ENCODE assay signal across 5 cellular contexts in the genomic region with DNA sequence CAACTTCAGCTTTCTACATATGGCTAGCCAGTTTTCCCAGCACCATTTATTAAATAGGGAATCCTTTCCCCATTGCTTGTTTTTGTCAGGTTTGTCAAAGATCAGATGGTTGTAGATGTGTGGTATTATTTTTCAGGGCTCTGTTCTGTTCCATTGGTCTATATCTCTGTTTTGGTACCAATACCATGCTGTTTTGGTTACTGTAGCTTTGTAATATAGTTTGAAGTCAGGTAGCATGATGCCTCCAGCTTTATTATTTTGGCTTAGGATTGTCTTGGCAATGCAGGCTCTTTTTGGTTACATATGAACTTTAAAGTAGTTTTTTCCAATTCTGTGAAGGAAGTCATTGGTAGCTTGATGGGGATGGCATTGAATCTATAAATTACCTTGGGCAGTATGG. TPM values are rescaled to one million over a fixed set of nuclear protein-coding genes. Genes with fewer than 3 reads are reported as not detected.
DNase-seq lines count a peak whose midpoint lies in the region; ATAC-seq, FAIRE-seq and TF ChIP-seq lines count a peak whose summit lies in the region.
"Not testable (repeated sequence)": the region's sequence is repeated elsewhere in the genome, so short reads cannot be mapped to it uniquely, and the experiment has no call there.

No MANE protein-coding gene starts in this region.

- ATAC-seq in K562, HepG2: not testable (repeated sequence)

- not testable (repeated sequence) for TF ChIP-seq EP300 in K562 (IDR thresholded peaks at IDR 0.05; ENCODE audit: low read length); HepG2 (IDR thresholded peaks at IDR 0.05; ENCODE audit: low read depth in 2 of 2, low read length in 2 of 2); HepG2 (CRISPR knock-in tag; IDR thresholded peaks at IDR 0.05; ENCODE audit: borderline replicate concordance)

- H3K79me2 ChIP-seq in Loucy (ENCODE audit: insufficient read depth, low read length) (peaks cover 16% of the 10 kb centered on the region; the same call in 1 of the 2 replicates), K562 (ENCODE audit: control insufficient read depth, insufficient read depth, low read length) (peaks cover 21% of the 10 kb centered on the region)
- not testable (repeated sequence) for H3K79me2 ChIP-seq in HepG2 (ENCODE audit: insufficient read depth, low read length)

- DNase-seq in K562 (ENCODE audit: extremely low read depth in 1 of 4, low spot score in 3 of 4); left ventricle myocardium inferior; HepG2 (ENCODE audit: low spot score): not testable (repeated sequence)

- CTCF ChIA-PET in HEK293 (lab: Yijun Ruan, JAX); K562 (lab: Yijun Ruan, JAX; ENCODE audit: low intra/inter-chr PET ratio); HepG2 (lab: Yijun Ruan, JAX; ENCODE audit: low intra/inter-chr PET ratio, low total read pairs): not testable (repeated sequence)

- POLR2A ChIA-PET in HEK293 (lab: Yijun Ruan, JAX); K562 (lab: Yijun Ruan, JAX); HepG2 (lab: Yijun Ruan, JAX): not testable (repeated sequence)

- H3F3A ChIP-seq in Loucy (ENCODE audit: low read depth): not testable (repeated sequence)

- TF ChIP-seq RAD21 in K562 (CRISPR knock-in tag; conservative IDR thresholded peaks at IDR 0.05 in 1 of 2, IDR thresholded peaks at IDR 0.05 in 1 of 2); HepG2 (CRISPR knock-in tag; IDR thresholded peaks at IDR 0.05): not testable (repeated sequence)

- H3K9me3 ChIP-seq in HEK293 (ENCODE audit: control insufficient read depth, insufficient read depth, low read depth, low read length); Loucy (ENCODE audit: insufficient read depth, low read depth, low read length); K562 (replicated peaks; ENCODE audit: control insufficient read depth, insufficient read depth, low read depth, low read length); left ventricle myocardium inferior (replicated peaks); HepG2 (ENCODE audit: low read length): not testable (repeated sequence)

- not testable (repeated sequence) for H3K9me2 ChIP-seq in Loucy (replicated peaks; ENCODE audit: low read depth, low read length)

- not testable (repeated sequence) for TF ChIP-seq CTCF in HEK293 (tag by site-specific recombination; IDR thresholded peaks at IDR 0.05); Loucy (conservative IDR thresholded peaks at IDR 0.05; ENCODE audit: low read length); K562 (IDR thresholded peaks at IDR 0.05 in 2 of 3, conservative IDR thresholded peaks at IDR 0.05 in 1 of 3; ENCODE audit: insufficient read depth in 2 of 3, low read depth in 1 of 3, low read length in 3 of 3); left ventricle myocardium inferior (IDR thresholded peaks at IDR 0.05; ENCODE audit: borderline replicate concordance); HepG2 (CRISPR knock-in tag; IDR thresholded peaks at IDR 0.05)

- H3K27me3 ChIP-seq in Loucy (ENCODE audit: insufficient read depth, low read length, poor library complexity, severe bottlenecking); K562 (ENCODE audit: control insufficient read depth in 2 of 2, insufficient read depth in 2 of 2, low read length in 2 of 2); left ventricle myocardium inferior (ENCODE audit: low read depth); HepG2 (ENCODE audit: control insufficient read depth in 1 of 2, insufficient read depth in 2 of 2, low read length in 2 of 2): not testable (repeated sequence)

- not testable (repeated sequence) for H3K36me3 ChIP-seq in HEK293 (ENCODE audit: control insufficient read depth in 2 of 2, insufficient read depth in 1 of 2, low read length in 2 of 2); Loucy (ENCODE audit: insufficient read depth, low read length); K562 (ENCODE audit: control insufficient read depth, insufficient read depth, low read length); HepG2 (replicated peaks in 1 of 2; ENCODE audit: control insufficient read depth in 1 of 2, insufficient read depth in 2 of 2, low read length in 2 of 2)
- H3K36me3 ChIP-seq in left ventricle myocardium inferior: peaks cover 12% of the 10 kb centered on the region

- H3K4me2 ChIP-seq in Loucy (ENCODE audit: low read depth, low read length, poor library complexity, severe bottlenecking): peak overlapping the region; percentile 25
- not testable (repeated sequence) for H3K4me2 ChIP-seq in K562 (ENCODE audit: insufficient read depth, low read length); HepG2 (ENCODE audit: low read depth, low read length)

- H3K9me1 ChIP-seq in K562 (ENCODE audit: control insufficient read depth, insufficient read depth, low read length): not testable (repeated sequence)

- not testable (repeated sequence) for H3K4me1 ChIP-seq in HEK293 (ENCODE audit: control insufficient read depth, insufficient read depth, low read length)
- H3K4me1 ChIP-seq in Loucy (ENCODE audit: insufficient read depth, low read length, poor library complexity, severe bottlenecking) (peaks cover 29% of the 10 kb centered on the region), K562 (replicated peaks in 1 of 2; ENCODE audit: control insufficient read depth in 2 of 2, insufficient read depth in 2 of 2, low read length in 2 of 2) (peaks cover 0 to 14% of the 10 kb centered on the region in 2 experiments; a peak in 3 of 5 replicates), left ventricle myocardium inferior (peaks cover 74% of the 10 kb centered on the region), HepG2 (ENCODE audit: insufficient read depth, low read length) (peaks cover 42% of the 10 kb centered on the region)

- H3K9ac ChIP-seq in Loucy (ENCODE audit: low read depth, low read length, poor library complexity, severe bottlenecking); K562 (ENCODE audit: insufficient read depth in 1 of 2, low read depth in 2 of 2, low read length in 2 of 2); HepG2 (ENCODE audit: insufficient read depth, low read depth, low read length): not testable (repeated sequence)

- not testable (repeated sequence) for FAIRE-seq in K562 (lab: Jason Lieb, UNC); HepG2 (lab: Jason Lieb, UNC)

- H3K4me3 ChIP-seq in HEK293 (ENCODE audit: low read depth, low read length); Loucy (ENCODE audit: low read length, poor library complexity, severe bottlenecking); K562; left ventricle myocardium inferior; HepG2 (replicated peaks in 1 of 3; ENCODE audit: insufficient read depth in 1 of 3, low read depth in 2 of 3, low read length in 3 of 3): not testable (repeated sequence)

- H3K27ac ChIP-seq in HEK293 (ENCODE audit: extremely low read depth, low read depth, low read length); K562 (ENCODE audit: extremely low read depth, low read depth, low read length); HepG2 (ENCODE audit: extremely low read length, insufficient read depth, low read length): not testable (repeated sequence)
- H3K27ac ChIP-seq in left ventricle myocardium inferior (replicated peaks): peak overlapping the region; percentile 17

- H4K20me1 ChIP-seq in Loucy (ENCODE audit: insufficient read depth, low read length, poor library complexity, severe bottlenecking); K562 (replicated peaks; ENCODE audit: control insufficient read depth, insufficient read depth, low read length); HepG2 (ENCODE audit: insufficient read depth, low read length): not testable (repeated sequence)

- in situ Hi-C loops in K562 (cut with MboI); HepG2 (cut with HindIII; ENCODE audit: extremely low pct_ligation_motif_present, low pct_unique_long_range_greater_than_20kb): not testable (repeated sequence)

- BruUV-seq in K562 (replicated peaks; lab: Mats Ljungman, UMichigan); HepG2 (replicated peaks; lab: Mats Ljungman, UMichigan): not testable (repeated sequence)

- intact Hi-C loops in K562 (cut with micrococcal nuclease); left ventricle myocardium inferior (cut with micrococcal nuclease); HepG2 (cut with micrococcal nuclease; ENCODE audit: unreplicated experiment): not testable (repeated sequence)

- H2AFZ ChIP-seq in Loucy (ENCODE audit: low read length); K562 (ENCODE audit: low read depth, low read length); HepG2 (ENCODE audit: low read length): not testable (repeated sequence)

- not testable (repeated sequence) for TF ChIP-seq POLR2A in K562 (conservative IDR thresholded peaks at IDR 0.05); HepG2 (IDR thresholded peaks at IDR 0.05; ENCODE audit: insufficient read depth in 1 of 2, low read depth in 2 of 2, low read length in 2 of 2)

RNA-seq across cellular contexts. Expression of a gene that starts 22.9 kb away (rescaled TPM):
- 19.4 and 45.0 TPM in 2 replicates for total RNA-seq in K562 (2011; cell fraction: chromatin; rRNA removed; ENCODE audit: low replicate concordance)
- total RNA-seq in K562 (2011; cell fraction: nucleolus; rRNA removed): 7.0 and 10.0 TPM in 2 replicates
- 16.4 and 22.6 TPM in 2 replicates for total RNA-seq in K562 (2011; cell fraction: nucleoplasm; rRNA removed)
- total RNA-seq in K562 (2014; rRNA removed): 4.8 and 4.9 TPM in 2 replicates
- 10.4 and 11.0 TPM in 2 replicates for total RNA-seq in K562 (2014; rRNA removed; fragmentation: Illumina TruSeq; extraction: Trizol)
- total RNA-seq in K562 (2015; rRNA removed; fragmentation: Illumina TruSeq; extraction: Trizol): 7.1 and 7.3 TPM in 2 replicates
- total RNA-seq in K562 (2021): 8.5 and 8.6 TPM in 2 replicates
- 8.1 and 9.0 TPM in 2 replicates for polyA plus RNA-seq in K562 (2011; rRNA removed)
- polyA plus RNA-seq in K562 (2011; cell fraction: cytosol; rRNA removed): 2.4 and 4.6 TPM in 2 replicates
- polyA plus RNA-seq in K562 (2011; cell fraction: nucleus; rRNA removed): 11.1 and 18.4 TPM in 2 replicates
- polyA plus RNA-seq in K562 (2012): 4.5 and 18.2 TPM in 2 replicates
- polyA plus RNA-seq in K562 (2014; fragmentation: Illumina TruSeq; extraction: Trizol): 7.9 and 9.3 TPM in 2 replicates
- 1 to 10 TPM; 3.4 to 5.6 TPM for polyA plus RNA-seq in K562 (2014; fragmentation: Nextera tagmentation; extraction: Ambion mirVana)
- polyA plus RNA-seq in K562 (2014; rRNA removed): 6.5 and 6.7 TPM in 2 replicates
- polyA minus RNA-seq in K562 (2011; rRNA and poly(A)+ RNA removed): 22.7 and 29.0 TPM in 2 replicates
- polyA minus RNA-seq in K562 (2011; cell fraction: cytosol; rRNA and poly(A)+ RNA removed): 2.9 and 6.2 TPM in 2 replicates
- polyA minus RNA-seq in K562 (2011; cell fraction: nucleus; rRNA and poly(A)+ RNA removed): 13.2 and 36.2 TPM in 2 replicates
- total RNA-seq in left ventricle myocardium inferior: 169 TPM
- total RNA-seq in HepG2 (2016; rRNA removed; fragmentation: Illumina TruSeq; extraction: Trizol): 21.0 and 32.4 TPM in 2 replicates
- total RNA-seq in HepG2 (2016; cell fraction: cytosol; rRNA removed; fragmentation: Illumina TruSeq; extraction: Trizol; ENCODE audit: low read depth): 7.5 and 7.9 TPM in 2 replicates
- 19.5 and 29.4 TPM in 2 replicates for total RNA-seq in HepG2 (2016; cell fraction: insoluble cytoplasmic fraction; rRNA removed; fragmentation: Illumina TruSeq; extraction: Trizol)
- 30.0 and 33.2 TPM in 2 replicates for total RNA-seq in HepG2 (2016; cell fraction: membrane; rRNA removed; fragmentation: Illumina TruSeq; extraction: Trizol)
- 26.8 and 28.3 TPM in 2 replicates for total RNA-seq in HepG2 (2016; cell fraction: nucleus; rRNA removed; fragmentation: Illumina TruSeq; extraction: Trizol)
- polyA plus RNA-seq in HepG2 (2011; rRNA removed): 7.7 and 8.9 TPM in 2 replicates
- 4.1 and 6.4 TPM in 2 replicates for polyA plus RNA-seq in HepG2 (2011; cell fraction: cytosol; rRNA removed)
- 9.3 and 10.7 TPM in 2 replicates for polyA plus RNA-seq in HepG2 (2011; cell fraction: nucleus; rRNA removed)
- 7.2 and 8.6 TPM in 2 replicates for polyA plus RNA-seq in HepG2 (2012)
- polyA plus RNA-seq in HepG2 (2016; cell fraction: cytosol; fragmentation: Illumina TruSeq; extraction: Trizol; ENCODE audit: low read depth): 3.4 and 4.8 TPM in 2 replicates
- polyA plus RNA-seq in HepG2 (2016; cell fraction: insoluble cytoplasmic fraction; fragmentation: Illumina TruSeq; extraction: Trizol; ENCODE audit: low read depth): 15.6 and 16.6 TPM in 2 replicates
- polyA plus RNA-seq in HepG2 (2016; cell fraction: membrane; fragmentation: Illumina TruSeq; extraction: Trizol; ENCODE audit: low read depth): 11.2 and 11.7 TPM in 2 replicates
- 16.4 and 17.3 TPM in 2 replicates for polyA plus RNA-seq in HepG2 (2016; cell fraction: nucleus; fragmentation: Illumina TruSeq; extraction: Trizol; ENCODE audit: insufficient read depth, low read depth)
- polyA minus RNA-seq in HepG2 (2011; rRNA and poly(A)+ RNA removed; ENCODE audit: low replicate concordance): 11.7 and 20.5 TPM in 2 replicates
- polyA minus RNA-seq in HepG2 (2011; cell fraction: cytosol; rRNA and poly(A)+ RNA removed): 8.0 and 9.8 TPM in 2 replicates
- 45.7 and 50.8 TPM in 2 replicates for polyA minus RNA-seq in HepG2 (2011; cell fraction: nucleus; rRNA and poly(A)+ RNA removed)

RNA-seq across cellular contexts. Expression of a gene that starts 23.2 kb away (rescaled TPM):
- total RNA-seq in K562 (2011; cell fraction: chromatin; rRNA removed; ENCODE audit: low replicate concordance): 9.3 and 17.8 TPM in 2 replicates
- 3.2 and 4.6 TPM in 2 replicates for total RNA-seq in K562 (2011; cell fraction: nucleolus; rRNA removed)
- 8.6 and 15.1 TPM in 2 replicates for total RNA-seq in K562 (2011; cell fraction: nucleoplasm; rRNA removed)
- total RNA-seq in K562 (2014; rRNA removed) (10.1 and 12.2 TPM in 2 replicates), K562 (2014; rRNA removed; fragmentation: Illumina TruSeq; extraction: Trizol) (26.4 and 27.6 TPM in 2 replicates), K562 (2015; rRNA removed; fragmentation: Illumina TruSeq; extraction: Trizol) (28.6 and 30.6 TPM in 2 replicates), K562 (2021) (15.7 and 16.5 TPM in 2 replicates), left ventricle myocardium inferior (57.5 TPM), HepG2 (2016; rRNA removed; fragmentation: Illumina TruSeq; extraction: Trizol) (66.6 and 73.8 TPM in 2 replicates)
- polyA plus RNA-seq in K562 (2011; rRNA removed) (21.3 and 22.0 TPM in 2 replicates), K562 (2014; fragmentation: Illumina TruSeq; extraction: Trizol) (22.4 and 27.5 TPM in 2 replicates), K562 (2014; fragmentation: Nextera tagmentation; extraction: Ambion mirVana) (1 to 10 TPM; 6.9 to 9.1 TPM), K562 (2014; rRNA removed) (11.3 and 21.0 TPM in 2 replicates), HepG2 (2011; rRNA removed) (28.6 and 34.1 TPM in 2 replicates)
- polyA plus RNA-seq in K562 (2011; cell fraction: cytosol; rRNA removed): 5.8 and 13.3 TPM in 2 replicates
- polyA plus RNA-seq in K562 (2011; cell fraction: nucleus; rRNA removed): 9.0 and 16.4 TPM in 2 replicates
- polyA plus RNA-seq in K562 (2012): 18.4 and 29.0 TPM in 2 replicates
- 15.7 and 16.3 TPM in 2 replicates for polyA minus RNA-seq in K562 (2011; rRNA and poly(A)+ RNA removed)
- polyA minus RNA-seq in K562 (2011; cell fraction: cytosol; rRNA and poly(A)+ RNA removed): 6.3 and 11.7 TPM in 2 replicates
- polyA minus RNA-seq in K562 (2011; cell fraction: nucleus; rRNA and poly(A)+ RNA removed): 3.6 and 8.8 TPM in 2 replicates
- total RNA-seq in HepG2 (2016; cell fraction: cytosol; rRNA removed; fragmentation: Illumina TruSeq; extraction: Trizol; ENCODE audit: low read depth): 155 and 168 TPM in 2 replicates
- total RNA-seq in HepG2 (2016; cell fraction: insoluble cytoplasmic fraction; rRNA removed; fragmentation: Illumina TruSeq; extraction: Trizol): 65.4 and 69.5 TPM in 2 replicates
- total RNA-seq in HepG2 (2016; cell fraction: membrane; rRNA removed; fragmentation: Illumina TruSeq; extraction: Trizol): 248 and 275 TPM in 2 replicates
- 48.5 and 52.0 TPM in 2 replicates for total RNA-seq in HepG2 (2016; cell fraction: nucleus; rRNA removed; fragmentation: Illumina TruSeq; extraction: Trizol)
- polyA plus RNA-seq in HepG2 (2011; cell fraction: cytosol; rRNA removed): 14.8 and 23.2 TPM in 2 replicates
- 14.3 and 19.5 TPM in 2 replicates for polyA plus RNA-seq in HepG2 (2011; cell fraction: nucleus; rRNA removed)
- polyA plus RNA-seq in HepG2 (2012): 28.1 and 39.7 TPM in 2 replicates
- 187 and 197 TPM in 2 replicates for polyA plus RNA-seq in HepG2 (2016; cell fraction: cytosol; fragmentation: Illumina TruSeq; extraction: Trizol; ENCODE audit: low read depth)
- polyA plus RNA-seq in HepG2 (2016; cell fraction: insoluble cytoplasmic fraction; fragmentation: Illumina TruSeq; extraction: Trizol; ENCODE audit: low read depth): 78.3 and 87.0 TPM in 2 replicates
- 257 and 275 TPM in 2 replicates for polyA plus RNA-seq in HepG2 (2016; cell fraction: membrane; fragmentation: Illumina TruSeq; extraction: Trizol; ENCODE audit: low read depth)
- 78.8 and 84.3 TPM in 2 replicates for polyA plus RNA-seq in HepG2 (2016; cell fraction: nucleus; fragmentation: Illumina TruSeq; extraction: Trizol; ENCODE audit: insufficient read depth, low read depth)
- polyA minus RNA-seq in HepG2 (2011; rRNA and poly(A)+ RNA removed; ENCODE audit: low replicate concordance): 6.0 and 24.6 TPM in 2 replicates
- 13.8 and 19.3 TPM in 2 replicates for polyA minus RNA-seq in HepG2 (2011; cell fraction: cytosol; rRNA and poly(A)+ RNA removed)
- polyA minus RNA-seq in HepG2 (2011; cell fraction: nucleus; rRNA and poly(A)+ RNA removed): 24.5 and 27.1 TPM in 2 replicates
